Comparison of ENCODE assay signal across 8 cellular contexts in the genomic region with DNA sequence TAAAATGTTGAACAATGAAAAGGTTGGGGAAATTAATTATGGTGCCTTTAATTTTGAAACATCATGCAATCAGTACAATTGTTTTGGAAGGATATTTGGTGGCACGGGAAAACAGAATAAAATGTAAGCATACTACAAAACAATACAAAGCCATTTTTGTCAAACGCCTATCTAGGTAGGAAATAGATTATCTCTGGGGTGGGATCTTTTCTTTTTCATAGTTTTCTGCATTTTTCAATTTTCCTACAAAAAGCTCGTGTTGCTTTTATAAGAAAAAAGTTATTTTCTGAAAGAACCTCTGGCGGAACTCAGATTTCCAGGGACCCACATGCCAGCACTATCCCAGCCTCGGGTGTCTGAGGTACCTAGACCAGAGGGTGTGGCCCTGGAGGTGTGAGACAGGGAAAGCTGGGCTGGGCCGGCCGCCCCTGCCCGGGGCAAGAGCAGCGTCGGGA. TPM values are rescaled to one million over a fixed set of nuclear protein-coding genes. Genes with fewer than 3 reads are reported as not detected.
A peak's percentile ranks its signal among the peaks of the same experiment; 100 is the strongest.
DNase-seq lines count a peak whose midpoint lies in the region; ATAC-seq and TF ChIP-seq lines count a peak whose summit lies in the region.

No MANE protein-coding gene starts in this region.

- no peak for DNase-seq in AG04450 (ENCODE audit: low read depth, low spot score)
- no peak for DNase-seq in colonic mucosa
- no peak for DNase-seq in activated CD8-positive, alpha-beta memory T cell treated with anti-CD3 and anti-CD28 coated beads, Interleukin-2, amount 50 U/mL, for 48 hours
- DNase-seq in DMS79 treated with DMSO at 0.1 percent for 48 hours (lab: John Stamatoyannopoulos, UW): no peak
- no peak for DNase-seq in NCI-H1417 treated with DMSO at 0.1 percent for 48 hours (lab: John Stamatoyannopoulos, UW)

- no peak for ATAC-seq in GM21723 (IDR thresholded peaks at IDR 0.05; ENCODE audit: unreplicated experiment)

- H3K27me3 ChIP-seq in AG04450 (ENCODE audit: control insufficient read depth, insufficient read depth, low read length) (no peaks in the 10 kb centered on the region), colonic mucosa (no peaks in the 10 kb centered on the region), muscle layer of duodenum (ENCODE audit: low read depth, low read length) (no peaks in the 10 kb centered on the region)

- POLR2A ChIA-PET in AG04450 (lab: Yijun Ruan, JAX): interaction anchor here (0.9 to 1.7 kb wide), 6 partner anchors 12 to 222 kb away, joined by 3 to 10 read pairs (median 6); a partner anchor contains a TSS

- H3K9ac ChIP-seq in colonic mucosa (ENCODE audit: low read depth in 2 of 2, low read length in 2 of 2): peak overlapping the region; percentile 71 to 86

- H3K27ac ChIP-seq in AG04450 (ENCODE audit: low read depth, low read length) (peak overlapping the region; percentile 61), KOPT-K1 (ENCODE audit: low read depth, low read length, poor library complexity, severe bottlenecking) (peak overlapping the region; percentile 59), colonic mucosa (peak overlapping the region; percentile 75), muscle layer of duodenum (ENCODE audit: low read length) (no peak overlapping the region)

- H3K36me3 ChIP-seq in KOPT-K1 (ENCODE audit: insufficient read depth, low read length) (no peaks in the 10 kb centered on the region), colonic mucosa (no peaks in the 10 kb centered on the region), muscle layer of duodenum (ENCODE audit: control insufficient read depth in 1 of 2, insufficient read depth in 2 of 2, low read length in 2 of 2) (no peaks in the 10 kb centered on the region)

- peaks cover 10% of the 10 kb centered on the region for H3K4me1 ChIP-seq in colonic mucosa
- peaks cover 0 to 27% of the 10 kb centered on the region in 2 donors for H3K4me1 ChIP-seq in muscle layer of duodenum (ENCODE audit: control insufficient read depth in 1 of 2, insufficient read depth in 2 of 2, low read length in 2 of 2)

- TF ChIP-seq CTCF in AG04450 (IDR thresholded peaks at IDR 0.05; ENCODE audit: low read depth, low read length) (no peak), colonic mucosa (IDR thresholded peaks at IDR 0.05) (no peak)

- CTCF ChIA-PET in AG04450 (lab: Charles Lee): interaction anchor here (0.7 to 2.7 kb wide), 5 partner anchors 9 to 196 kb away, joined by 3 to 33 read pairs (median 5); a partner anchor contains a TSS

- H3K9me3 ChIP-seq in AG04450 (ENCODE audit: control insufficient read depth, insufficient read depth, low read length): no peaks in the 10 kb centered on the region
- H3K9me3 ChIP-seq in KOPT-K1 (ENCODE audit: insufficient read depth, low read length, poor library complexity, severe bottlenecking): no peaks in the 10 kb centered on the region
- no peaks in the 10 kb centered on the region for H3K9me3 ChIP-seq in colonic mucosa
- H3K9me3 ChIP-seq in muscle layer of duodenum (ENCODE audit: control insufficient read depth in 1 of 2, low read length in 2 of 2): no peaks in the 10 kb centered on the region

- intact Hi-C loops in colonic mucosa (cut with DNase I): loop anchor here (10.0 kb wide), 1 partner anchor 214 kb away; no protein-coding TSS in a partner anchor

- H3K4me3 ChIP-seq in AG04450 (ENCODE audit: low read depth, low read length) (peak overlapping the region; percentile 75), colonic mucosa (peak overlapping the region; percentile 91), muscle layer of duodenum (ENCODE audit: low read depth in 1 of 2, low read length in 2 of 2) (peak overlapping the region; percentile 45 to 93)

RNA-seq across cellular contexts. Expression of a gene that starts 1.0 kb away (rescaled TPM):
- 14.9 and 15.3 TPM in 2 replicates for polyA plus RNA-seq in AG04450 (2011; rRNA removed)
- polyA minus RNA-seq in AG04450 (2011; rRNA and poly(A)+ RNA removed): 23.1 and 24.0 TPM in 2 replicates
- total RNA-seq in colonic mucosa: 10 to 100 TPM; 13.4 to 15.5 TPM

RNA-seq across cellular contexts. Expression of a gene that starts 20.6 kb away (rescaled TPM):
- 23.1 and 23.2 TPM in 2 replicates for polyA plus RNA-seq in AG04450 (2011; rRNA removed)
- 17.3 and 18.8 TPM in 2 replicates for polyA minus RNA-seq in AG04450 (2011; rRNA and poly(A)+ RNA removed)
- 10 to 100 TPM; 34.1 to 51.6 TPM for total RNA-seq in colonic mucosa
